Comparison of ENCODE assay signal across 33 cellular contexts in the genomic region with DNA sequence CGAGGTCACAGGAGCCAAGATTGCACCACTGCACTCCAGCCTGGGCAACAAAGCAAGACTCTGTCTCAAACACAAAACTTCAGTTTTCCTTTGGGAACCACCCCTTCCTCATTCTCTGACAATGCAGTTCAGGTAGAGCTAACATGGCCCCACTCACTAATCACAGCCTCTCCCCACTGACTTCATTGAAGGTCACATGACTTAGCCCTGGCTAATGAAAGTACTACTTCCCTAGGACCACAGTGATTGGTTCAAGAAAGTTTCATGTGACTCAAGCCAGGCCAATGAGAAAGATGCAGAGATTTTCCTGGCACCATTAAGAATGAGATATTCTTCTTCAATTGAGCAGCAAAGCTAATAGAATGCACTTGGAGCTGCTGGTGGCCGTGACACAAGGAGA.
"Had no signal": no experiment of that assay in that cellular context is flagged by ENCODE, and none has a peak within 500 bp of the region (broad histone marks: within the 10 kb centered on the region; RNA-seq: fewer than 3 reads in every experiment).

No MANE protein-coding gene starts in this region.

- H3K4me1 ChIP-seq: ascending aorta, breast epithelium, colonic mucosa, esophagus squamous epithelium, gastroesophageal sphincter, heart right ventricle had no signal

- H3K36me3 Mint-ChIP-seq: activated CD4-positive, alpha-beta memory T cell treated with anti-CD3 and anti-CD28 coated beads for 36 hours; activated CD8-positive, alpha-beta memory T cell treated with anti-CD3 and anti-CD28 coated beads, Interleukin-2, amount 10 ng/mL, durations not matched to agents 7 days and 5 days; activated naive CD4-positive, alpha-beta T cell treated with anti-CD3 and anti-CD28 coated beads, Interleukin-2, amount 10 ng/mL, durations not matched to agents 7 days and 5 days; activated naive CD4-positive, alpha-beta T cell treated with anti-CD3 and anti-CD28 coated beads, Interleukin-2, amount 50 U/mL, for 72 hours; activated naive CD8-positive, alpha-beta T cell treated with anti-CD3 and anti-CD28 coated beads, Interleukin-2, amount 10 ng/mL, durations not matched to agents 7 days and 5 days; brain had no signal

- FAIRE-seq: endometrium, endothelial cell of umbilical vein had no signal

- H2AFZ ChIP-seq: hepatocyte had no signal

- H3K9me3 Mint-ChIP-seq: activated CD4-positive, alpha-beta memory T cell treated with anti-CD3 and anti-CD28 coated beads for 36 hours; activated CD4-positive, alpha-beta T cell treated with anti-CD3 and anti-CD28 coated beads, Interleukin-2, amount 10 ng/mL, durations not matched to agents 24 days and 14 days; activated naive CD4-positive, alpha-beta T cell treated with anti-CD3 and anti-CD28 coated beads, Interleukin-2, amount 10 ng/mL, durations not matched to agents 7 days and 5 days; activated naive CD4-positive, alpha-beta T cell treated with anti-CD3 and anti-CD28 coated beads, Interleukin-2, amount 50 U/mL, for 72 hours; activated naive CD8-positive, alpha-beta T cell treated with anti-CD3 and anti-CD28 coated beads, Interleukin-2, amount 10 ng/mL, durations not matched to agents 7 days and 5 days; activated T-cell treated with anti-CD3 and anti-CD28 coated beads, Interleukin-2, amount 50 U/mL, for 24 hours; activated T-cell treated with anti-CD3 and anti-CD28 coated beads, Interleukin-2, amount 50 U/mL, for 72 hours; T-helper 2 cell treated with Interferon-gamma antibody and Interleukin-4, amounts not matched to agents 5 μg/mL and 100 μg/mL, for 36 hours had no signal

- H3K27ac Mint-ChIP-seq: activated CD4-positive, alpha-beta memory T cell treated with anti-CD3 and anti-CD28 coated beads for 36 hours; activated CD4-positive, alpha-beta T cell treated with anti-CD3 and anti-CD28 coated beads for 36 hours; activated CD4-positive, alpha-beta T cell treated with anti-CD3 and anti-CD28 coated beads, Interleukin-2, amount 10 ng/mL, durations not matched to agents 24 days and 14 days; activated CD8-positive, alpha-beta memory T cell treated with anti-CD3 and anti-CD28 coated beads, Interleukin-2, amount 10 ng/mL, durations not matched to agents 7 days and 5 days; activated CD8-positive, alpha-beta T cell treated with anti-CD3 and anti-CD28 coated beads, Interleukin-2, amount 10 ng/mL, durations not matched to agents 7 days and 5 days; activated naive CD4-positive, alpha-beta T cell treated with anti-CD3 and anti-CD28 coated beads, Interleukin-2, amount 10 ng/mL, durations not matched to agents 7 days and 5 days; activated naive CD4-positive, alpha-beta T cell treated with anti-CD3 and anti-CD28 coated beads, Interleukin-2, amount 50 U/mL, for 72 hours; activated naive CD8-positive, alpha-beta T cell treated with anti-CD3 and anti-CD28 coated beads, Interleukin-2, amount 10 ng/mL, durations not matched to agents 7 days and 5 days; activated T-cell treated with anti-CD3 and anti-CD28 coated beads, Interleukin-2, amount 50 U/mL, for 24 hours; activated T-cell treated with anti-CD3 and anti-CD28 coated beads, Interleukin-2, amount 50 U/mL, for 72 hours; brain; T-helper 2 cell treated with Interferon-gamma antibody and Interleukin-4, amounts not matched to agents 5 μg/mL and 100 μg/mL, for 36 hours had no signal

- H3K27me3 Mint-ChIP-seq: activated T-cell treated with anti-CD3 and anti-CD28 coated beads, Interleukin-2, amount 50 U/mL, for 24 hours had no signal

- H3K4me3 Mint-ChIP-seq: activated CD4-positive, alpha-beta memory T cell treated with anti-CD3 and anti-CD28 coated beads for 36 hours; activated CD4-positive, alpha-beta T cell treated with anti-CD3 and anti-CD28 coated beads for 36 hours; activated CD4-positive, alpha-beta T cell treated with anti-CD3 and anti-CD28 coated beads, Interleukin-2, amount 10 ng/mL, durations not matched to agents 24 days and 14 days; activated CD8-positive, alpha-beta memory T cell treated with anti-CD3 and anti-CD28 coated beads, Interleukin-2, amount 10 ng/mL, durations not matched to agents 7 days and 5 days; activated CD8-positive, alpha-beta T cell treated with anti-CD3 and anti-CD28 coated beads, Interleukin-2, amount 10 ng/mL, durations not matched to agents 7 days and 5 days; activated naive CD4-positive, alpha-beta T cell treated with anti-CD3 and anti-CD28 coated beads, Interleukin-2, amount 10 ng/mL, durations not matched to agents 7 days and 5 days; activated naive CD8-positive, alpha-beta T cell treated with anti-CD3 and anti-CD28 coated beads, Interleukin-2, amount 10 ng/mL, durations not matched to agents 7 days and 5 days; activated T-cell treated with anti-CD3 and anti-CD28 coated beads, Interleukin-2, amount 50 U/mL, for 24 hours; activated T-cell treated with anti-CD3 and anti-CD28 coated beads, Interleukin-2, amount 50 U/mL, for 72 hours; brain; T-helper 2 cell treated with Interferon-gamma antibody and Interleukin-4, amounts not matched to agents 5 μg/mL and 100 μg/mL, for 36 hours had no signal

- DNase-seq: activated CD4-positive, alpha-beta memory T cell treated with anti-CD3 and anti-CD28 coated beads for 36 hours; activated CD4-positive, alpha-beta T cell treated with anti-CD3 and anti-CD28 coated beads for 36 hours; activated CD4-positive, alpha-beta T cell treated with anti-CD3 and anti-CD28 coated beads, Interleukin-2, amount 10 ng/mL, durations not matched to agents 24 days and 14 days; activated CD4-positive, CD25-positive, alpha-beta regulatory T cell; activated CD4-positive, CD25-positive, alpha-beta regulatory T cell treated with anti-CD3 and anti-CD28 coated beads, Interleukin-2, amount 50 U/mL, for 72 hours; activated CD8-positive, alpha-beta memory T cell treated with anti-CD3 and anti-CD28 coated beads, Interleukin-2, amount 10 ng/mL, durations not matched to agents 7 days and 5 days; activated CD8-positive, alpha-beta memory T cell treated with anti-CD3 and anti-CD28 coated beads, Interleukin-2, amount 50 U/mL, for 4 hours; activated CD8-positive, alpha-beta T cell treated with anti-CD3 and anti-CD28 coated beads, Interleukin-2, amount 10 ng/mL, durations not matched to agents 7 days and 5 days; activated gamma-delta T cell; activated naive CD4-positive, alpha-beta T cell; activated naive CD4-positive, alpha-beta T cell treated with anti-CD3 and anti-CD28 coated beads, Interleukin-2, amount 10 ng/mL, durations not matched to agents 7 days and 5 days; activated naive CD8-positive, alpha-beta T cell treated with anti-CD3 and anti-CD28 coated beads, Interleukin-2, amount 10 ng/mL, durations not matched to agents 7 days and 5 days; activated T-cell treated with anti-CD3 and anti-CD28 coated beads, Interleukin-2, amount 50 U/mL, for 24 hours; activated T-cell treated with anti-CD3 and anti-CD28 coated beads, Interleukin-2, amount 50 U/mL, for 72 hours; central memory CD4-positive, alpha-beta T cell; cerebellar nuclear complex; colonic mucosa; effector CD8-positive, alpha-beta T cell; esophagus squamous epithelium; foreskin melanocyte; heart right ventricle; T1000 had no signal

- H3K4me1 Mint-ChIP-seq: activated CD4-positive, alpha-beta T cell treated with anti-CD3 and anti-CD28 coated beads for 36 hours; activated CD4-positive, alpha-beta T cell treated with anti-CD3 and anti-CD28 coated beads, Interleukin-2, amount 10 ng/mL, durations not matched to agents 24 days and 14 days; activated CD8-positive, alpha-beta memory T cell treated with anti-CD3 and anti-CD28 coated beads, Interleukin-2, amount 10 ng/mL, durations not matched to agents 7 days and 5 days; activated naive CD4-positive, alpha-beta T cell treated with anti-CD3 and anti-CD28 coated beads, Interleukin-2, amount 10 ng/mL, durations not matched to agents 7 days and 5 days; activated naive CD8-positive, alpha-beta T cell treated with anti-CD3 and anti-CD28 coated beads, Interleukin-2, amount 10 ng/mL, durations not matched to agents 7 days and 5 days; brain had no signal

- ATAC-seq: activated CD4-positive, alpha-beta T cell treated with anti-CD3 and anti-CD28 coated beads for 36 hours; activated CD8-positive, alpha-beta memory T cell treated with anti-CD3 and anti-CD28 coated beads, Interleukin-2, amount 10 ng/mL, durations not matched to agents 7 days and 5 days; activated CD8-positive, alpha-beta T cell treated with anti-CD3 and anti-CD28 coated beads, Interleukin-2, amount 10 ng/mL, durations not matched to agents 7 days and 5 days; activated naive CD4-positive, alpha-beta T cell treated with anti-CD3 and anti-CD28 coated beads, Interleukin-2, amount 50 U/mL, for 72 hours; activated T-cell treated with anti-CD3 and anti-CD28 coated beads, Interleukin-2, amount 50 U/mL, for 72 hours; gastroesophageal sphincter; heart right ventricle had no signal

- H3K27ac ChIP-seq: ascending aorta, breast epithelium, cardiac muscle cell, colonic mucosa, epithelial cell of prostate, esophagus squamous epithelium, gastroesophageal sphincter, heart right ventricle, hepatocyte had no signal

- H3K9me3 ChIP-seq: ascending aorta, breast epithelium, colonic mucosa, esophagus squamous epithelium, gastroesophageal sphincter, heart right ventricle had no signal

- H3K4me2 ChIP-seq: hepatocyte had no signal

- H3K27me3 ChIP-seq: ascending aorta, breast epithelium, cardiac muscle cell, colonic mucosa, gastroesophageal sphincter, hepatocyte had no signal

- H3K4me3 ChIP-seq: ascending aorta, breast epithelium, cardiac muscle cell, colonic mucosa, esophagus squamous epithelium, gastroesophageal sphincter, heart right ventricle, hepatocyte had no signal

- H3K36me3 ChIP-seq: ascending aorta, breast epithelium, cardiac muscle cell, colonic mucosa, esophagus squamous epithelium, gastroesophageal sphincter, heart right ventricle had no signal
